Comparison of ENCODE assay signal across 8 cellular contexts in the genomic region with DNA sequence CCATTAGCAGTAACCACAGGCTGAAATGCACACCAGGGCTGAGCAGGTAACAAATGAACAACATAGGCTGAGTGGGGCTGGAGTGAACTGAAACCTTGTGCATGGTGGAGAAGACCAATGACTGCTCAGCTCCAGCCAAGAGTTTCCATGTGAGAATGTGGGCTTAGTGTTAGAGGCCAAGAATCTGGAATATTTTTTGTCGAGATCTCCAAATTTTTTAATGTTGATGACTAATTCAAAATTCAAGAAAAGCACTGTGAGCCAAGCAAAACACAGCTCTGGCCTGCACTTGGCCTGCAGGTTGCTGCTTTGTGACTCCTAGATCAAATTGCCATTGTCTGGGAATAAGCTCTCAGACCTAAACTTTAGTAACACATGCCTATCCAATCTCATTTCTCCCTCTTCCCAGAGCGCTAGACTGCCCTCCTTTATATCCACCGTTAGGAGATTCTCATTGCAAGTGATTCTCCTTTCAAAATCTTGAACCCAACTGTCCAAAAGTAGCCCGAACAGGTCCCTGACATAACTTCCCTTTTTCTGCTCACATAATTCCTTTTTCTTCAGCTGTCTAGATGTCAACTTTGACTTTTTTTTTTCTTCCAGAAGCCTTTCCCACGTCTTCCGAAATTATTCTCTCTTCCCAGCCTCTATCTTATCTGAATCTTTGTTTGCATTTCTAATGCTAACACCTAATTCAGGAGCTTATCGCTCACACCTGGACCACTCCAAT. TPM values are rescaled to one million over a fixed set of nuclear protein-coding genes. Genes with fewer than 3 reads are reported as not detected.
DNase-seq lines count a peak whose midpoint lies in the region; ATAC-seq lines count a peak whose summit lies in the region.

No MANE protein-coding gene starts in this region.

- no peaks in the 10 kb centered on the region for H3K79me2 ChIP-seq in mesendoderm (ENCODE audit: control insufficient read depth, insufficient read depth, low read length)

- CTCF ChIA-PET in activated CD8-positive, alpha-beta T cell treated with anti-CD3 and anti-CD28 coated beads, Interleukin-2, amount 10 ng/mL, durations not matched to agents 7 days and 5 days (lab: Charles Lee) = interaction anchor here (1.6 kb wide), 1 partner anchor 63 kb away, joined by 9 read pairs; no protein-coding TSS in a partner anchor

- peaks cover 12% of the 10 kb centered on the region for H3K36me3 Mint-ChIP-seq in central memory CD8-positive, alpha-beta T cell (ENCODE audit: insufficient read depth)
- H3K36me3 Mint-ChIP-seq in activated CD8-positive, alpha-beta T cell treated with anti-CD3 and anti-CD28 coated beads, Interleukin-2, amount 10 ng/mL, durations not matched to agents 7 days and 5 days (ENCODE audit: low read depth) = peaks cover 60% of the 10 kb centered on the region

- H3K4me1 ChIP-seq in mesendoderm (ENCODE audit: control insufficient read depth, low read depth, low read length) = no peaks in the 10 kb centered on the region

- POLR2A ChIA-PET in activated CD8-positive, alpha-beta T cell treated with anti-CD3 and anti-CD28 coated beads, Interleukin-2, amount 10 ng/mL, durations not matched to agents 7 days and 5 days (lab: Charles Lee) = interaction anchor here (2.8 kb wide), 1 partner anchor 55 kb away, joined by 11 read pairs; the partner anchor contains the start of gene BLOC1S6

- no peak overlapping the region for H3K4ac ChIP-seq in mesendoderm (ENCODE audit: low read depth, low read length)

- H3K4me3 Mint-ChIP-seq in central memory CD8-positive, alpha-beta T cell = peak overlapping the region; percentile 1
- H3K4me3 Mint-ChIP-seq in activated CD8-positive, alpha-beta T cell treated with anti-CD3 and anti-CD28 coated beads, Interleukin-2, amount 10 ng/mL, durations not matched to agents 7 days and 5 days = no peak overlapping the region

- no peak overlapping the region for H2AK5ac ChIP-seq in mesendoderm (ENCODE audit: low read length)

- no peak for ATAC-seq in central memory CD8-positive, alpha-beta T cell (replicated peaks; ENCODE audit: extremely low read depth, poor library complexity, severe bottlenecking)
- ATAC-seq in activated CD8-positive, alpha-beta T cell treated with anti-CD3 and anti-CD28 coated beads, Interleukin-2, amount 10 ng/mL, durations not matched to agents 7 days and 5 days = no peak

- DNase-seq in A172 (ENCODE audit: low spot score) (peak; percentile 39), HS-27A (ENCODE audit: low read depth) (peak; percentile 83), mesendoderm (peak; percentile 33), inferior parietal cortex (ENCODE audit: extremely low spot score) (no peak), T-helper 1 cell (no peak), NCI-H2171 (lab: John Stamatoyannopoulos, UW) (no peak)
- no peak for DNase-seq in central memory CD8-positive, alpha-beta T cell (ENCODE audit: low spot score in 2 of 2)
- DNase-seq in activated CD8-positive, alpha-beta T cell treated with anti-CD3 and anti-CD28 coated beads, Interleukin-2, amount 10 ng/mL, durations not matched to agents 7 days and 5 days = no peak

- no peak overlapping the region for H2BK5ac ChIP-seq in mesendoderm (ENCODE audit: low read length)

- H4K8ac ChIP-seq in mesendoderm (ENCODE audit: low read depth, low read length) = no peak overlapping the region

- no peak overlapping the region for H2BK15ac ChIP-seq in mesendoderm (replicated peaks; ENCODE audit: low read depth)

- H3K4me2 ChIP-seq in mesendoderm (ENCODE audit: low read length) = no peak overlapping the region

- no peaks in the 10 kb centered on the region for H3K36me3 ChIP-seq in mesendoderm (ENCODE audit: control insufficient read depth, insufficient read depth, low read length)

- H3K4me1 Mint-ChIP-seq in central memory CD8-positive, alpha-beta T cell = peaks cover 69% of the 10 kb centered on the region
- peaks cover 70% of the 10 kb centered on the region for H3K4me1 Mint-ChIP-seq in activated CD8-positive, alpha-beta T cell treated with anti-CD3 and anti-CD28 coated beads, Interleukin-2, amount 10 ng/mL, durations not matched to agents 7 days and 5 days (ENCODE audit: low read depth)

- no CpG with 5 or more reads among the region's 7 CpGs for WGBS in mesendoderm (ENCODE audit: extremely low coverage, insufficient coverage, low lambda C conversion rate)

- H3K56ac ChIP-seq in mesendoderm (ENCODE audit: low read length) = no peak overlapping the region

- H3K27me3 ChIP-seq in mesendoderm (ENCODE audit: insufficient read depth, low read length, poor library complexity) = peaks cover 6% of the 10 kb centered on the region

- no peak overlapping the region for H3K18ac ChIP-seq in mesendoderm (ENCODE audit: low read length)

- no peak overlapping the region for H3K23ac ChIP-seq in mesendoderm (ENCODE audit: low read length)

- peak overlapping the region; percentile 47 for H3K27ac Mint-ChIP-seq in central memory CD8-positive, alpha-beta T cell (ENCODE audit: low read depth)
- no peak overlapping the region for H3K27ac Mint-ChIP-seq in activated CD8-positive, alpha-beta T cell treated with anti-CD3 and anti-CD28 coated beads, Interleukin-2, amount 10 ng/mL, durations not matched to agents 7 days and 5 days

- no peak overlapping the region for H3K4me3 ChIP-seq in mesendoderm (ENCODE audit: low read length)

- H3K9me3 Mint-ChIP-seq in central memory CD8-positive, alpha-beta T cell = no peaks in the 10 kb centered on the region
- H3K9me3 Mint-ChIP-seq in activated CD8-positive, alpha-beta T cell treated with anti-CD3 and anti-CD28 coated beads, Interleukin-2, amount 10 ng/mL, durations not matched to agents 7 days and 5 days (ENCODE audit: insufficient read depth) = no peaks in the 10 kb centered on the region

- no peak overlapping the region for H3K27ac ChIP-seq in mesendoderm (ENCODE audit: low read depth, low read length)

- H3K79me1 ChIP-seq in mesendoderm (ENCODE audit: low read length) = no peaks in the 10 kb centered on the region

- H3K27me3 Mint-ChIP-seq in central memory CD8-positive, alpha-beta T cell = no peaks in the 10 kb centered on the region
- H3K27me3 Mint-ChIP-seq in activated CD8-positive, alpha-beta T cell treated with anti-CD3 and anti-CD28 coated beads, Interleukin-2, amount 10 ng/mL, durations not matched to agents 7 days and 5 days (ENCODE audit: low read depth) = no peaks in the 10 kb centered on the region

- no peak overlapping the region for H3K9ac ChIP-seq in mesendoderm (ENCODE audit: low read length)

- H4K5ac ChIP-seq in mesendoderm (ENCODE audit: low read length) = no peak overlapping the region

- no peak overlapping the region for H2BK120ac ChIP-seq in mesendoderm (ENCODE audit: low read depth, low read length)

RNA-seq across cellular contexts. Expression of gene SQOR, which starts 7.5 kb away (rescaled TPM):
- 19.0 and 21.7 TPM in 2 replicates for total RNA-seq in A172 (2014; rRNA removed; shearing (Covaris generic))
- 0.25 TPM for polyA plus RNA-seq in mesendoderm (2013, experiment 1 of 2)
- polyA plus RNA-seq in mesendoderm (2013, experiment 2 of 2) = 0.25 TPM
- total RNA-seq in activated CD8-positive, alpha-beta T cell treated with anti-CD3 and anti-CD28 coated beads, Interleukin-2, amount 10 ng/mL, durations not matched to agents 7 days and 5 days = 10 to 100 TPM; 75.8 to 79.6 TPM

RNA-seq across cellular contexts. Expression of gene BLOC1S6, which starts 55.2 kb away (rescaled TPM):
- 105 and 121 TPM in 2 replicates for total RNA-seq in A172 (2014; rRNA removed; shearing (Covaris generic))
- 31.5 TPM for polyA plus RNA-seq in mesendoderm (2013, experiment 1 of 2)
- polyA plus RNA-seq in mesendoderm (2013, experiment 2 of 2) = 31.6 TPM
- 10 to 100 TPM; 32.9 to 35.2 TPM for total RNA-seq in activated CD8-positive, alpha-beta T cell treated with anti-CD3 and anti-CD28 coated beads, Interleukin-2, amount 10 ng/mL, durations not matched to agents 7 days and 5 days

Comparison
In these comparisons a context has a peak if more than half of its experiments do, and no peak if none do; other contexts are left out.
1. DNase-seq: peak in A172 (single experiment), HS-27A (single experiment) and mesendoderm (single experiment); none in central memory CD8-positive, alpha-beta T cell (0 of 2), inferior parietal cortex (single experiment), T-helper 1 cell (0 of 5), activated CD8-positive, alpha-beta T cell treated with anti-CD3 and anti-CD28 coated beads, Interleukin-2, amount 10 ng/mL, durations not matched to agents 7 days and 5 days (single experiment) and NCI-H2171 (single experiment).